Comparison of ENCODE assay signal across 8 cellular contexts in genomic region chr6:33711140-33712129, GRCh38. TPM values are rescaled to one million over a fixed set of nuclear protein-coding genes. Genes with fewer than 3 reads are reported as not detected.
DNase-seq lines count a peak whose midpoint lies in the region; ATAC-seq, FAIRE-seq and TF ChIP-seq lines count a peak whose summit lies in the region.

Gene UQCC2 (minus strand): TSS chr6:33711700. CDS start chr6:33711686, 14 bp downstream.

- DNase-seq in GM12892 (ENCODE audit: insufficient read length): peak; percentile 95
- peak; percentile 92 for DNase-seq in NCI-H1694 (lab: John Stamatoyannopoulos, UW)
- DNase-seq in amniotic stem cell (lab: John Stamatoyannopoulos, UW): peak; percentile 97
- peak; percentile 97 for DNase-seq in left ventricle myocardium inferior
- peak; percentile 97 for DNase-seq in prostate gland (ENCODE audit: low spot score)

- peak; percentile 95 for TF ChIP-seq POLR2A in GM12892 (IDR thresholded peaks at IDR 0.05; ENCODE audit: low read depth, low read length)
- TF ChIP-seq POLR2A in prostate gland (IDR thresholded peaks at IDR 0.05): peak; percentile 59

- H3K27ac ChIP-seq in left ventricle myocardium inferior (replicated peaks) (peak within 1 kb of the TSS; percentile 98), prostate gland (peak within 1 kb of the TSS; percentile 91 to 92), urinary bladder (ENCODE audit: low read depth) (peak within 1 kb of the TSS; percentile 83)

- H3K9me3 Mint-ChIP-seq in T-helper 1 cell treated with Interleukin-12 subunit alpha and Interleukin-12 subunit beta and Interleukin-4 antibody, amounts not matched to agents 30 μg/mL and 1 μg/mL, for 36 hours: no peaks in the 10 kb centered on the region

- no peaks in the 10 kb centered on the region for H3K27me3 ChIP-seq in left ventricle myocardium inferior (ENCODE audit: low read depth)
- H3K27me3 ChIP-seq in prostate gland (replicated peaks; ENCODE audit: insufficient read depth): no peaks in the 10 kb centered on the region

- H3K36me3 ChIP-seq in left ventricle myocardium inferior: peaks cover 7% of the 10 kb centered on the region
- H3K36me3 ChIP-seq in prostate gland: no peaks in the 10 kb centered on the region
- no peaks in the 10 kb centered on the region for H3K36me3 ChIP-seq in urinary bladder (ENCODE audit: insufficient read depth)

- H3K27me3 Mint-ChIP-seq in T-helper 1 cell treated with Interleukin-12 subunit alpha and Interleukin-12 subunit beta and Interleukin-4 antibody, amounts not matched to agents 30 μg/mL and 1 μg/mL, for 36 hours (ENCODE audit: low read depth): peaks cover 3% of the 10 kb centered on the region

- peak within 1 kb of the TSS; percentile 85 for H3K4me3 ChIP-seq in left ventricle myocardium inferior
- H3K4me3 ChIP-seq in prostate gland: peak within 1 kb of the TSS; percentile 75 to 84
- peak within 1 kb of the TSS; percentile 59 for H3K4me3 ChIP-seq in urinary bladder (ENCODE audit: low read depth, low read length)

- intact Hi-C loops in left ventricle myocardium inferior (cut with micrococcal nuclease) (no loop called here), prostate gland (cut with DNase I) (loop anchor here (5.0 kb wide), 1 partner anchor 51 kb away; no protein-coding TSS in a partner anchor)

- ATAC-seq in HG02884 (IDR thresholded peaks at IDR 0.05; ENCODE audit: unreplicated experiment): peak; percentile 87

- H3K36me3 Mint-ChIP-seq in T-helper 1 cell treated with Interleukin-12 subunit alpha and Interleukin-12 subunit beta and Interleukin-4 antibody, amounts not matched to agents 30 μg/mL and 1 μg/mL, for 36 hours (ENCODE audit: low read depth): peaks cover 16% of the 10 kb centered on the region

- H3K4me1 ChIP-seq in left ventricle myocardium inferior (peaks cover 46% of the 10 kb centered on the region), prostate gland (replicated peaks) (peaks cover 18% of the 10 kb centered on the region), urinary bladder (ENCODE audit: insufficient read depth) (peaks cover 2% of the 10 kb centered on the region)

- WGBS in prostate gland: 1% methylated on average over 65 of the region's 73 CpGs
- 2% methylated on average over 73 of the region's 73 CpGs for WGBS in urinary bladder

- no peaks in the 10 kb centered on the region for H3K9me3 ChIP-seq in left ventricle myocardium inferior (replicated peaks)
- no peaks in the 10 kb centered on the region for H3K9me3 ChIP-seq in prostate gland

- H3K4me3 Mint-ChIP-seq in T-helper 1 cell treated with Interleukin-12 subunit alpha and Interleukin-12 subunit beta and Interleukin-4 antibody, amounts not matched to agents 30 μg/mL and 1 μg/mL, for 36 hours: peak within 1 kb of the TSS; percentile 97

- TF ChIP-seq CTCF in left ventricle myocardium inferior (IDR thresholded peaks at IDR 0.05; ENCODE audit: borderline replicate concordance): peak; percentile 76
- TF ChIP-seq CTCF in prostate gland (IDR thresholded peaks at IDR 0.05): peak in 3 of 4 experiments; percentile 77 to 93 (median 90)

- peaks cover 26% of the 10 kb centered on the region for H3K4me1 Mint-ChIP-seq in T-helper 1 cell treated with Interleukin-12 subunit alpha and Interleukin-12 subunit beta and Interleukin-4 antibody, amounts not matched to agents 30 μg/mL and 1 μg/mL, for 36 hours (ENCODE audit: low read depth)

- peak within 1 kb of the TSS; percentile 98 for H3K27ac Mint-ChIP-seq in T-helper 1 cell treated with Interleukin-12 subunit alpha and Interleukin-12 subunit beta and Interleukin-4 antibody, amounts not matched to agents 30 μg/mL and 1 μg/mL, for 36 hours

- peak; percentile 98 for FAIRE-seq in GM12892 (lab: Jason Lieb, UNC)

RNA-seq across cellular contexts. Expression of gene UQCC2, which starts in this region (rescaled TPM):
- polyA plus RNA-seq in GM12892 (2012; ENCODE audit: missing spikeins): 168 TPM
- total RNA-seq in left ventricle myocardium inferior (199 TPM), prostate gland (10 to 100 TPM; 24.5 to 25.7 TPM), urinary bladder (14.4 TPM)
- 43.7 TPM for polyA plus RNA-seq in urinary bladder

Comparison
In these comparisons a context has a peak if more than half of its experiments do, and no peak if none do; other contexts are left out.
1. Peak in every context shown above with its lines: DNase-seq, ATAC-seq, H3K4me3 ChIP-seq and H3K27ac ChIP-seq.